ENCODE assay signal across 10 cellular contexts in genomic region chr15:45645026-45645980, GRCh38. TPM values are rescaled to one million over a fixed set of nuclear protein-coding genes. Genes with fewer than 3 reads are reported as not detected.
DNase-seq lines count a peak whose midpoint lies in the region; ATAC-seq, FAIRE-seq and TF ChIP-seq lines count a peak whose summit lies in the region.
"Had no signal": no experiment of that assay in that cellular context is flagged by ENCODE, and none has a peak within 500 bp of the region (broad histone marks: within the 10 kb centered on the region; RNA-seq: fewer than 3 reads in every experiment).

No MANE protein-coding gene starts in this region.

- no TSS peak for BruUV-seq in K562 (replicated peaks; lab: Mats Ljungman, UMichigan)

- H3K4me3 ChIP-seq in K562 (no peak overlapping the region), mucosa of descending colon (no peak overlapping the region), small intestine (ENCODE audit: low read depth in 1 of 2, low read length in 2 of 2) (no peak overlapping the region)

- no peak for TF ChIP-seq EP300 in K562 (IDR thresholded peaks at IDR 0.05; ENCODE audit: low read length)

- H3K36me3 ChIP-seq in K562 (ENCODE audit: control insufficient read depth, insufficient read depth, low read length), result no peaks in the 10 kb centered on the region
- no peaks in the 10 kb centered on the region for H3K36me3 ChIP-seq in mucosa of descending colon (ENCODE audit: low read depth)
- H3K36me3 ChIP-seq in small intestine (ENCODE audit: control insufficient read depth in 2 of 2, insufficient read depth in 2 of 2, low read length in 2 of 2), result no peaks in the 10 kb centered on the region

- H3K36me3 Mint-ChIP-seq in HFFc6 (ENCODE audit: low read depth), result peaks cover 3% of the 10 kb centered on the region

- H2AFZ ChIP-seq in K562 (ENCODE audit: low read depth, low read length), result no peak overlapping the region

- in situ Hi-C loops in K562 (cut with MboI), result no loop called here

- H3K9me1 ChIP-seq in K562 (ENCODE audit: control insufficient read depth, insufficient read depth, low read length), result no peaks in the 10 kb centered on the region

- POLR2A ChIA-PET in K562 (lab: Yijun Ruan, JAX), result interaction anchor here (1.2 kb wide), 2 partner anchors 8 to 75 kb away, joined by 4 read pairs; no protein-coding TSS in a partner anchor

- intact Hi-C loops in K562 (cut with micrococcal nuclease) (no loop called here), mucosa of descending colon (cut with DNase I, micrococcal nuclease) (no loop called here)

- FAIRE-seq in K562 (lab: Jason Lieb, UNC) (no peak), small intestine (lab: Jason Lieb, UNC) (no peak)

- peaks cover 73% of the 10 kb centered on the region for H3K4me1 Mint-ChIP-seq in HFFc6 (ENCODE audit: low read depth)

- peaks cover 6% of the 10 kb centered on the region; the same call in 1 of the 2 replicates for H3K27me3 Mint-ChIP-seq in HFFc6 (ENCODE audit: insufficient read depth)

- DNase-seq in AG08395 (ENCODE audit: low spot score) (peak; percentile 51), HFFc6 (peak; percentile 64), K562 (ENCODE audit: extremely low read depth in 1 of 4, low spot score in 3 of 4) (no peak), mucosa of descending colon (peak in 2 of 3 donors; percentile 35 to 72), NCI-H1092 treated with DMSO at 0.1 percent for 48 hours (lab: John Stamatoyannopoulos, UW) (no peak), small intestine (no peak), UCSD-AML1 (lab: John Stamatoyannopoulos, UW; ENCODE audit: unreplicated experiment) (no peak)
- DNase-seq: H9, NCI-H1930 had no signal

- ATAC-seq in K562 (0 out of 3 replicates have a peak, but pooled peaks have one; percentile 28), mucosa of descending colon (peak; percentile 58), HG03045 (IDR thresholded peaks at IDR 0.05; ENCODE audit: unreplicated experiment) (no peak)

- 10% methylated on average over 9 of the region's 9 CpGs for WGBS in K562 (ENCODE audit: insufficient coverage, low coverage, missing lambda C conversion rate)
- 73 to 83% (median 78%) methylated on average over 9 of the region's 9 CpGs for WGBS in small intestine, 3 donors

- H4K20me1 ChIP-seq in K562 (replicated peaks; ENCODE audit: control insufficient read depth, insufficient read depth, low read length), result no peaks in the 10 kb centered on the region

- no peaks in the 10 kb centered on the region for H3K79me2 ChIP-seq in K562 (ENCODE audit: control insufficient read depth, insufficient read depth, low read length)

- H3K4me1 ChIP-seq in K562 (replicated peaks in 1 of 2; ENCODE audit: control insufficient read depth in 2 of 2, insufficient read depth in 2 of 2, low read length in 2 of 2), result no peaks in the 10 kb centered on the region; a peak in 1 of 5 replicates
- H3K4me1 ChIP-seq in mucosa of descending colon (ENCODE audit: low read depth), result peaks cover 76% of the 10 kb centered on the region
- peaks cover 11 to 22% of the 10 kb centered on the region in 2 donors for H3K4me1 ChIP-seq in small intestine (ENCODE audit: control insufficient read depth in 2 of 2, insufficient read depth in 1 of 2, low read depth in 1 of 2, low read length in 1 of 2)

- TF ChIP-seq POLR2A in K562 (conservative IDR thresholded peaks at IDR 0.05), result no peak

- H3K9ac ChIP-seq in K562 (ENCODE audit: insufficient read depth in 1 of 2, low read depth in 2 of 2, low read length in 2 of 2), result no peak overlapping the region

- H3K9me3 Mint-ChIP-seq in HFFc6, result 0 out of 2 replicates have a peak, but pooled peaks cover 3% of the 10 kb centered on the region
- H3K9me3 Mint-ChIP-seq: H9 had no signal

- H3K9me3 ChIP-seq in K562 (replicated peaks; ENCODE audit: control insufficient read depth, insufficient read depth, low read depth, low read length) (no peaks in the 10 kb centered on the region), mucosa of descending colon (no peaks in the 10 kb centered on the region), small intestine (ENCODE audit: control insufficient read depth, low read depth) (no peaks in the 10 kb centered on the region)

- H3K27me3 ChIP-seq in K562 (ENCODE audit: control insufficient read depth in 2 of 2, insufficient read depth in 2 of 2, low read length in 2 of 2), result peaks cover 12 to 16% of the 10 kb centered on the region in 2 experiments; a peak in 3 of 5 replicates
- H3K27me3 ChIP-seq in small intestine (ENCODE audit: control insufficient read depth in 2 of 2, insufficient read depth in 2 of 2, low read length in 2 of 2), result no peaks in the 10 kb centered on the region

- CTCF ChIA-PET in K562 (lab: Yijun Ruan, JAX; ENCODE audit: low intra/inter-chr PET ratio), result no interaction called here

- peak overlapping the region; percentile 93 for H3K27ac Mint-ChIP-seq in HFFc6
- H3K27ac Mint-ChIP-seq: H9 had no signal

- TF ChIP-seq RAD21 in K562 (CRISPR knock-in tag; conservative IDR thresholded peaks at IDR 0.05 in 1 of 2, IDR thresholded peaks at IDR 0.05 in 1 of 2), result no peak

- H3K4me3 Mint-ChIP-seq in HFFc6, result peak overlapping the region; percentile 62
- H3K4me3 Mint-ChIP-seq: H9 had no signal

- TF ChIP-seq CTCF in HFFc6 (IDR thresholded peaks at IDR 0.05) (no peak), K562 (IDR thresholded peaks at IDR 0.05 in 2 of 3, conservative IDR thresholded peaks at IDR 0.05 in 1 of 3; ENCODE audit: insufficient read depth in 2 of 3, low read depth in 1 of 3, low read length in 3 of 3) (no peak), mucosa of descending colon (IDR thresholded peaks at IDR 0.05) (no peak)

- H3K27ac ChIP-seq in K562 (ENCODE audit: extremely low read depth, low read depth, low read length) (no peak overlapping the region), small intestine (ENCODE audit: low read depth in 1 of 2, low read length in 1 of 2) (peak overlapping the region in 1 of 2 donors; percentile 48)

- H3K4me2 ChIP-seq in K562 (ENCODE audit: insufficient read depth, low read length), result 0 out of 2 replicates have a peak overlapping the region, but pooled peaks have one; percentile 5

TF ChIP-seq in K562, 482 proteins besides CTCF, POLR2A, EP300 and RAD21 (continues in another document):
- TF ChIP-seq SOX6 (IDR thresholded peaks at IDR 0.05) (peak; percentile 36; the same call in 1 of the 2 replicates), TEAD1 (CRISPR knock-in tag; IDR thresholded peaks at IDR 0.05) (no peak), DACH1 (IDR thresholded peaks at IDR 0.05; ENCODE audit: partially characterized antibody) (no peak), SP1 (CRISPR knock-in tag; IDR thresholded peaks at IDR 0.05) (no peak), TCF7L2 (IDR thresholded peaks at IDR 0.05; ENCODE audit: low read depth, low read length) (no peak), CEBPB (tag; IDR thresholded peaks at IDR 0.05) (peak; percentile 84), PRMT5 (CRISPR knock-in tag; IDR thresholded peaks at IDR 0.05) (no peak), POLR2G (IDR thresholded peaks at IDR 0.05; ENCODE audit: low read depth, low read length) (no peak)

RNA-seq across cellular contexts. Expression of gene SQOR, which starts 10.5 kb away (rescaled TPM):
- total RNA-seq in HFFc6 (2021; fragmentation: NEBNext Ultra II Directional; extraction: Animal tissue kit (Norgen Biotek cat#: 25700)), result 10 to 100 TPM; 25.3 to 43.2 (median 39.7) TPM
- not detected in 2 replicates for total RNA-seq in K562 (2011; cell fraction: chromatin; rRNA removed; ENCODE audit: low replicate concordance)
- total RNA-seq in K562 (2011; cell fraction: nucleolus; rRNA removed), result not detected in 2 replicates
- not detected in 2 replicates for total RNA-seq in K562 (2011; cell fraction: nucleoplasm; rRNA removed)
- total RNA-seq in K562 (2014; rRNA removed), result 0.82 and 1.4 TPM in 2 replicates
- total RNA-seq in K562 (2014; rRNA removed; fragmentation: Illumina TruSeq; extraction: Trizol), result 1.2 and 1.5 TPM in 2 replicates
- total RNA-seq in K562 (2015; rRNA removed; fragmentation: Illumina TruSeq; extraction: Trizol), result 1.2 and 1.6 TPM in 2 replicates
- 1.1 and 1.5 TPM in 2 replicates for total RNA-seq in K562 (2021)
- 0.31 and 0.32 TPM in 2 replicates for polyA plus RNA-seq in K562 (2011; rRNA removed)
- 0.27 and 0.47 TPM in 2 replicates for polyA plus RNA-seq in K562 (2011; cell fraction: cytosol; rRNA removed)
- polyA plus RNA-seq in K562 (2011; cell fraction: nucleus; rRNA removed), result 0.26 and 0.37 TPM in 2 replicates
- 0.78 and 2.7 TPM in 2 replicates for polyA plus RNA-seq in K562 (2012)
- 0.91 and 1.0 TPM in 2 replicates for polyA plus RNA-seq in K562 (2014; fragmentation: Illumina TruSeq; extraction: Trizol)
- under 1 TPM; 0.36 to 0.42 TPM for polyA plus RNA-seq in K562 (2014; fragmentation: Nextera tagmentation; extraction: Ambion mirVana)
- polyA plus RNA-seq in K562 (2014; rRNA removed), result 0.23 and 1.2 TPM in 2 replicates
- 0.42 and 0.72 TPM in 2 replicates for polyA minus RNA-seq in K562 (2011; rRNA and poly(A)+ RNA removed)
- polyA minus RNA-seq in K562 (2011; cell fraction: cytosol; rRNA and poly(A)+ RNA removed), result not detected in 2 replicates
- polyA minus RNA-seq in K562 (2011; cell fraction: nucleus; rRNA and poly(A)+ RNA removed), result not detected in 2 replicates
- total RNA-seq in mucosa of descending colon, result 100 to 1,000 TPM; 197 to 409 (median 403) TPM
- 10 to 100 TPM; 59.1 to 78.1 (median 68.9) TPM for polyA plus RNA-seq in small intestine

RNA-seq across cellular contexts. Expression of gene BLOC1S6, which starts 58.1 kb away (rescaled TPM):
- total RNA-seq in HFFc6 (2021; fragmentation: NEBNext Ultra II Directional; extraction: Animal tissue kit (Norgen Biotek cat#: 25700)), result 10 to 100 TPM; 55.2 to 67.2 (median 59.4) TPM
- total RNA-seq in K562 (2011; cell fraction: chromatin; rRNA removed; ENCODE audit: low replicate concordance), result 7.5 and 48.9 TPM in 2 replicates
- 6.7 and 7.0 TPM in 2 replicates for total RNA-seq in K562 (2011; cell fraction: nucleolus; rRNA removed)
- 15.3 and 25.3 TPM in 2 replicates for total RNA-seq in K562 (2011; cell fraction: nucleoplasm; rRNA removed)
- 40.9 and 51.3 TPM in 2 replicates for total RNA-seq in K562 (2014; rRNA removed)
- total RNA-seq in K562 (2014; rRNA removed; fragmentation: Illumina TruSeq; extraction: Trizol), result 63.0 and 73.4 TPM in 2 replicates
- total RNA-seq in K562 (2015; rRNA removed; fragmentation: Illumina TruSeq; extraction: Trizol), result 70.5 and 72.4 TPM in 2 replicates
- total RNA-seq in K562 (2021), result 38.2 and 38.4 TPM in 2 replicates
- polyA plus RNA-seq in K562 (2011; rRNA removed), result 20.1 and 25.1 TPM in 2 replicates
- 6.2 and 13.5 TPM in 2 replicates for polyA plus RNA-seq in K562 (2011; cell fraction: cytosol; rRNA removed)
- 4.5 and 5.0 TPM in 2 replicates for polyA plus RNA-seq in K562 (2011; cell fraction: nucleus; rRNA removed)
- 45.7 and 45.8 TPM in 2 replicates for polyA plus RNA-seq in K562 (2012)
- 44.0 and 45.1 TPM in 2 replicates for polyA plus RNA-seq in K562 (2014; fragmentation: Illumina TruSeq; extraction: Trizol)
- polyA plus RNA-seq in K562 (2014; fragmentation: Nextera tagmentation; extraction: Ambion mirVana), result 10 to 100 TPM; 18.2 to 20.3 TPM
- polyA plus RNA-seq in K562 (2014; rRNA removed), result 34.9 and 37.2 TPM in 2 replicates
- polyA minus RNA-seq in K562 (2011; rRNA and poly(A)+ RNA removed), result 31.3 and 31.8 TPM in 2 replicates
- polyA minus RNA-seq in K562 (2011; cell fraction: cytosol; rRNA and poly(A)+ RNA removed), result 18.5 and 26.4 TPM in 2 replicates
- 5.1 and 12.8 TPM in 2 replicates for polyA minus RNA-seq in K562 (2011; cell fraction: nucleus; rRNA and poly(A)+ RNA removed)
- total RNA-seq in mucosa of descending colon, result 10 to 100 TPM; 21.3 to 39.6 (median 30.0) TPM
- 10 to 100 TPM; 14.3 to 24.2 (median 19.5) TPM for polyA plus RNA-seq in small intestine

Comparison
In these comparisons a context has a peak if more than half of its experiments do, and no peak if none do; other contexts are left out.
1. DNase-seq: peak in AG08395 (single experiment), HFFc6 (single experiment) and mucosa of descending colon (2 of 3); none in K562 (0 of 4), NCI-H1092 treated with DMSO at 0.1 percent for 48 hours (single experiment), small intestine (single experiment) and UCSD-AML1 (single experiment).
2. RNA of gene SQOR, which starts 10.5 kb away (total RNA-seq): 197 to 409 TPM in mucosa of descending colon and 25.3 to 43.2 TPM in HFFc6; 0.82 to 1.6 TPM in K562; every median in the first group is over 4 times any median in the second.